ENCODE assay signal across 24 cellular contexts in the genomic region with DNA sequence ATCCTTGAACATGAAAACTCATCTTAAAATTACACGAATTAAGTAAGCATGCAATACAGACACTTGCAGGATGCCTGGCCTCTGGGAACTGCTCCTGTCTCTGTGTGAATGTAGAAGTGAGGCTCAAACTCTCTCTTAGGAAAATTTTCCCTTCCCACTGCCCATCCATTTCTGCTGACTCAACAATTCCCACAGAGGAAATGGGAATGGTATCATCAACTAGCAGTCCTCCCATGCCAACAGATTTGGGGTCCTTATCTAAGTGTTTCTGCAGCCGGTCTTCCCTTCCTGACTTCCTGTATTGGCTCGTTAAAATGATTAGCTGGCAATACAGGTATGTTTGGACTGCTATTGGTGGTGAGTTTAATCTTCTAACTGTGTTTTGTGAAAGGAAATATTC.
"Had no signal": no experiment of that assay in that cellular context is flagged by ENCODE, and none has a peak within 500 bp of the region (broad histone marks: within the 10 kb centered on the region; RNA-seq: fewer than 3 reads in every experiment).

No MANE protein-coding gene starts in this region.

- H3K27ac ChIP-seq: epithelial cell of prostate, esophagus muscularis mucosa, gastroesophageal sphincter, pancreas, tibial artery had no signal

- H3K4me1 ChIP-seq: pancreas, tibial artery, uterus had no signal

- DNase-seq: dorsolateral prefrontal cortex; effector CD8-positive, alpha-beta T cell; glutamatergic neuron; immature natural killer cell; left cardiac atrium; left ventricle myocardium superior; mesenchymal stem cell; midbrain; occipital lobe; pancreas; right cardiac atrium; stimulated activated CD4-positive, alpha-beta T cell treated with anti-CD3 and anti-CD28 coated beads, Interleukin-1b, Interleukin-23, amount 100 ng/mL, for 48 hours; stimulated activated CD4-positive, alpha-beta T cell treated with anti-CD3 and anti-CD28 coated beads, Interleukin-4, amount 100 ng/mL, for 24 hours; tibial artery; upper lobe of left lung; uterus had no signal

- H3K36me3 ChIP-seq: pancreas, uterus had no signal

- ATAC-seq: gastroesophageal sphincter; left cardiac atrium; left ventricle myocardium superior; natural killer cell treated with Interleukin-12 subunit alpha and Interleukin-12 subunit beta and Interleukin-15 and Interleukin-18, amount 100 ng/mL, for 72 hours; pancreas; stimulated activated memory B cell treated with anti-CD40 and anti-IgM and Interleukin-4, amounts not matched to agents 10 μg/mL and 1 μg/mL and 100 μg/mL, for 72 hours had no signal

- H3K4me3 ChIP-seq: dorsolateral prefrontal cortex, esophagus muscularis mucosa, gastroesophageal sphincter, lung, pancreas, tibial artery, upper lobe of left lung, uterus had no signal

- FAIRE-seq: colon, keratinocyte, pancreas had no signal

- H3K27me3 ChIP-seq: dorsolateral prefrontal cortex, esophagus muscularis mucosa, gastroesophageal sphincter, pancreas, tibial artery, upper lobe of left lung, uterus had no signal

- H3K9me3 ChIP-seq: esophagus muscularis mucosa, gastroesophageal sphincter, pancreas, tibial artery, upper lobe of left lung, uterus had no signal
